ENCODE assay signal across 9 cellular contexts in genomic region chr17:62322313-62322712, GRCh38. TPM values are rescaled to one million over a fixed set of nuclear protein-coding genes. Genes with fewer than 3 reads are reported as not detected.
"Had no signal": no experiment of that assay in that cellular context is flagged by ENCODE, and none has a peak within 500 bp of the region (broad histone marks: within the 10 kb centered on the region; RNA-seq: fewer than 3 reads in every experiment).

No MANE protein-coding gene starts in this region.

- ATAC-seq: GM12878 had no signal

- H3K4me3 ChIP-seq: GM12878 had no signal

- DNase-seq: GDM1, GF-D8 had no signal

- FAIRE-seq: G401.6, GM12878, GM12891, GM12892, GM18507, GM19239 had no signal

RNA-seq across cellular contexts. Expression of gene EFCAB3, which starts 58.0 kb away (rescaled TPM):
- total RNA-seq: G401, GM12878 had no signal
- polyA plus RNA-seq: GM12878 had no signal
